In genomic region chr11:60950024-60950423, GRCh38 we compare ENCODE assay signal across 1 cellular context.
TF ChIP-seq lines count a peak whose summit lies in the region.

No MANE protein-coding gene starts in this region.

TF ChIP-seq in GM23338, 12 proteins besides CTCF, POLR2A, EP300 and RAD21 (continued from another document):
- TF ChIP-seq, protein P1, sequence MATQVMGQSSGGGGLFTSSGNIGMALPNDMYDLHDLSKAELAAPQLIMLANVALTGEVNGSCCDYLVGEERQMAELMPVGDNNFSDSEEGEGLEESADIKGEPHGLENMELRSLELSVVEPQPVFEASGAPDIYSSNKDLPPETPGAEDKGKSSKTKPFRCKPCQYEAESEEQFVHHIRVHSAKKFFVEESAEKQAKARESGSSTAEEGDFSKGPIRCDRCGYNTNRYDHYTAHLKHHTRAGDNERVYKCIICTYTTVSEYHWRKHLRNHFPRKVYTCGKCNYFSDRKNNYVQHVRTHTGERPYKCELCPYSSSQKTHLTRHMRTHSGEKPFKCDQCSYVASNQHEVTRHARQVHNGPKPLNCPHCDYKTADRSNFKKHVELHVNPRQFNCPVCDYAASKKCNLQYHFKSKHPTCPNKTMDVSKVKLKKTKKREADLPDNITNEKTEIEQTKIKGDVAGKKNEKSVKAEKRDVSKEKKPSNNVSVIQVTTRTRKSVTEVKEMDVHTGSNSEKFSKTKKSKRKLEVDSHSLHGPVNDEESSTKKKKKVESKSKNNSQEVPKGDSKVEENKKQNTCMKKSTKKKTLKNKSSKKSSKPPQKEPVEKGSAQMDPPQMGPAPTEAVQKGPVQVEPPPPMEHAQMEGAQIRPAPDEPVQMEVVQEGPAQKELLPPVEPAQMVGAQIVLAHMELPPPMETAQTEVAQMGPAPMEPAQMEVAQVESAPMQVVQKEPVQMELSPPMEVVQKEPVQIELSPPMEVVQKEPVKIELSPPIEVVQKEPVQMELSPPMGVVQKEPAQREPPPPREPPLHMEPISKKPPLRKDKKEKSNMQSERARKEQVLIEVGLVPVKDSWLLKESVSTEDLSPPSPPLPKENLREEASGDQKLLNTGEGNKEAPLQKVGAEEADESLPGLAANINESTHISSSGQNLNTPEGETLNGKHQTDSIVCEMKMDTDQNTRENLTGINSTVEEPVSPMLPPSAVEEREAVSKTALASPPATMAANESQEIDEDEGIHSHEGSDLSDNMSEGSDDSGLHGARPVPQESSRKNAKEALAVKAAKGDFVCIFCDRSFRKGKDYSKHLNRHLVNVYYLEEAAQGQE (IDR thresholded peaks at IDR 0.05; ENCODE audit: unreplicated experiment) = no peak
- TF ChIP-seq JUNB (IDR thresholded peaks at IDR 0.05; ENCODE audit: unreplicated experiment) = no peak
